Comparison of ENCODE assay signal across 9 cellular contexts in genomic region chr3:75294124-75294523, GRCh38.
DNase-seq lines count a peak whose midpoint lies in the region; ATAC-seq, FAIRE-seq and TF ChIP-seq lines count a peak whose summit lies in the region.
"Had no signal": no experiment of that assay in that cellular context is flagged by ENCODE, and none has a peak within 500 bp of the region (broad histone marks: within the 10 kb centered on the region; RNA-seq: fewer than 3 reads in every experiment).

No MANE protein-coding gene starts in this region.

- RAD21 ChIA-PET in GM12878 (lab: Charles Lee; ENCODE audit: unreplicated experiment) = no interaction called here

- H4K20me1 ChIP-seq in IMR-90 (ENCODE audit: insufficient read depth, low read length) (no peaks in the 10 kb centered on the region), GM12878 (ENCODE audit: control insufficient read depth, insufficient read depth) (no peaks in the 10 kb centered on the region)

- H3K9me3 Mint-ChIP-seq in activated T-cell treated with anti-CD3 and anti-CD28 coated beads, Interleukin-2, amount 50 U/mL, for 24 hours = peaks cover 3% of the 10 kb centered on the region

- H3K4me3 Mint-ChIP-seq in activated T-cell treated with anti-CD3 and anti-CD28 coated beads, Interleukin-2, amount 50 U/mL, for 24 hours = no peak overlapping the region

- H2BK5ac ChIP-seq in IMR-90 (ENCODE audit: low read depth, low read length, poor library complexity, severe bottlenecking) = no peak overlapping the region

- TF ChIP-seq EP300 in GM12878 (IDR thresholded peaks at IDR 0.05; ENCODE audit: borderline replicate concordance in 1 of 2, control insufficient read depth in 1 of 2, low read depth in 2 of 2, low read length in 2 of 2) = no peak

- H3K4me1 ChIP-seq in IMR-90 (ENCODE audit: control insufficient read depth, insufficient read depth, low read length) (no peaks in the 10 kb centered on the region), GM12878 (ENCODE audit: control insufficient read depth, insufficient read depth, low read length) (no peaks in the 10 kb centered on the region), testis (no peaks in the 10 kb centered on the region)
- H3K4me1 ChIP-seq: HAP-1 had no signal

- no peak overlapping the region for H3K27ac ChIP-seq in IMR-90 (ENCODE audit: insufficient read depth, low read length)
- H3K27ac ChIP-seq in GM12878 (ENCODE audit: control insufficient read depth, insufficient read depth) = no peak overlapping the region
- H3K27ac ChIP-seq in testis = no peak overlapping the region

- intact Hi-C loops in IMR-90 (cut with micrococcal nuclease) = loop anchor here (1.0 to 10.0 kb wide), 3 partner anchors 135 to 351 kb away; no protein-coding TSS in a partner anchor
- intact Hi-C loops in GM12878 (cut with micrococcal nuclease; ENCODE audit: unreplicated experiment) = loop anchor here (1.0 to 10.0 kb wide), 2 partner anchors 135 to 261 kb away; no protein-coding TSS in a partner anchor
- intact Hi-C loops in testis (cut with DNase I; ENCODE audit: low total_unique reads) = loop anchor here (10.0 kb wide), 1 partner anchor 121 kb away; no protein-coding TSS in a partner anchor

- ATAC-seq in GM18861 (IDR thresholded peaks at IDR 0.05; ENCODE audit: unreplicated experiment) = peak; percentile 51
- ATAC-seq in IMR-90 (ENCODE audit: low read depth) = peak; percentile 100
- ATAC-seq in GM12878 = peak; percentile 91
- ATAC-seq in HG02840 (IDR thresholded peaks at IDR 0.05; ENCODE audit: low FRiP score, unreplicated experiment) = no peak

- H3K4me1 Mint-ChIP-seq in activated T-cell treated with anti-CD3 and anti-CD28 coated beads, Interleukin-2, amount 50 U/mL, for 24 hours (ENCODE audit: low read depth) = no peaks in the 10 kb centered on the region

- H4K91ac ChIP-seq in IMR-90 (ENCODE audit: insufficient read depth, low read depth, low read length) = no peak overlapping the region

- CTCF ChIA-PET in IMR-90 (lab: Yijun Ruan, JAX) = interaction anchor here (1.2 kb wide), 1 partner anchor 10 kb away, joined by 3 read pairs; no protein-coding TSS in a partner anchor
- CTCF ChIA-PET in GM12878 (lab: Yijun Ruan, JAX) = interaction anchor here (0.9 to 1.2 kb wide), 2 partner anchors 61 to 69 kb away, joined by 3 read pairs; no protein-coding TSS in a partner anchor

- H3K4me2 ChIP-seq in IMR-90 (ENCODE audit: low read depth, low read length) = no peak overlapping the region
- no peak overlapping the region for H3K4me2 ChIP-seq in GM12878 (ENCODE audit: control insufficient read depth, insufficient read depth)

- H4K5ac ChIP-seq in IMR-90 (ENCODE audit: low read depth, low read length) = no peak overlapping the region

- peaks cover 7% of the 10 kb centered on the region for H3K27me3 Mint-ChIP-seq in activated T-cell treated with anti-CD3 and anti-CD28 coated beads, Interleukin-2, amount 50 U/mL, for 24 hours

- no peak overlapping the region for H3K27ac Mint-ChIP-seq in activated T-cell treated with anti-CD3 and anti-CD28 coated beads, Interleukin-2, amount 50 U/mL, for 24 hours

- H2AK5ac ChIP-seq in IMR-90 (ENCODE audit: low read depth, low read length) = no peak overlapping the region

- H3K9ac ChIP-seq in IMR-90 (ENCODE audit: low read depth, low read length) (no peak overlapping the region), GM12878 (ENCODE audit: control insufficient read depth, insufficient read depth, low read length) (no peak overlapping the region)

- peak; percentile 76 for TF ChIP-seq RAD21 in IMR-90 (IDR thresholded peaks at IDR 0.05; ENCODE audit: low read length)
- TF ChIP-seq RAD21 in GM12878 (IDR thresholded peaks at IDR 0.05; ENCODE audit: insufficient read depth, low read depth, low read length) = peak; percentile 48

- BruUV-seq in IMR-90 (replicated peaks; lab: Mats Ljungman, UMichigan) = no TSS peak
- BruUV-seq in GM12878 (replicated peaks; lab: Mats Ljungman, UMichigan) = no TSS peak

- no peak overlapping the region for H3K4ac ChIP-seq in IMR-90 (ENCODE audit: low read depth, low read length)

- H3K36me3 Mint-ChIP-seq in activated T-cell treated with anti-CD3 and anti-CD28 coated beads, Interleukin-2, amount 50 U/mL, for 24 hours (ENCODE audit: low read depth) = no peaks in the 10 kb centered on the region

- H3K79me2 ChIP-seq in GM12878 (ENCODE audit: control insufficient read depth, insufficient read depth, low read length) = no peaks in the 10 kb centered on the region

- H2BK20ac ChIP-seq in IMR-90 (ENCODE audit: low read depth, low read length) = no peak overlapping the region

- H2BK15ac ChIP-seq in IMR-90 (ENCODE audit: low read depth, low read length) = no peak overlapping the region

- H3K4me3 ChIP-seq in AG09309 (ENCODE audit: control insufficient read depth, low read depth, low read length) (no peak overlapping the region), IMR-90 (ENCODE audit: insufficient read depth, low read depth, low read length) (no peak overlapping the region), GM12878 (no peak overlapping the region), testis (no peak overlapping the region)
- H3K4me3 ChIP-seq: HAP-1 had no signal

- TF ChIP-seq CTCF in AG09309 (IDR thresholded peaks at IDR 0.05; ENCODE audit: control insufficient read depth, insufficient read depth, low read depth, low read length, missing control alignments) (peak; percentile 74), IMR-90 (conservative IDR thresholded peaks at IDR 0.05; ENCODE audit: low read depth, low read length) (peak; percentile 70), GM12878 (IDR thresholded peaks at IDR 0.05 in 2 of 3, conservative IDR thresholded peaks at IDR 0.05 in 1 of 3; ENCODE audit: control insufficient read depth in 2 of 3, extremely low read depth in 1 of 3, insufficient read depth in 1 of 3, low read depth in 3 of 3, low read length in 3 of 3) (peak; percentile 34 to 46 (median 45); a peak in 5 of 6 replicates), testis (IDR thresholded peaks at IDR 0.05) (peak; percentile 40 to 59 (median 50))

- peaks cover 3% of the 10 kb centered on the region; the same call in 1 of the 2 replicates for H3K27me3 ChIP-seq in IMR-90 (ENCODE audit: control insufficient read depth, insufficient read depth, low read length)
- H3K27me3 ChIP-seq in GM12878 (replicated peaks in 1 of 2; ENCODE audit: control insufficient read depth in 2 of 2, insufficient read depth in 2 of 2, low read length in 1 of 2) = no peaks in the 10 kb centered on the region
- no peaks in the 10 kb centered on the region for H3K27me3 ChIP-seq in testis

- no peaks in the 10 kb centered on the region for H3K9me1 ChIP-seq in IMR-90 (ENCODE audit: insufficient read depth, low read length)

- H3K18ac ChIP-seq in IMR-90 (ENCODE audit: low read depth, low read length) = no peak overlapping the region

- FAIRE-seq in GM12878 (lab: Jason Lieb, UNC) = no peak

- H2AFZ ChIP-seq in IMR-90 (replicated peaks; ENCODE audit: low read length, poor library complexity) (peak overlapping the region; percentile 63), GM12878 (ENCODE audit: control insufficient read depth, low read depth, low read length) (no peak overlapping the region)

- H3K79me1 ChIP-seq in IMR-90 (ENCODE audit: low read depth in 1 of 2, low read length in 2 of 2) = no peaks in the 10 kb centered on the region

- H3K36me3 ChIP-seq in IMR-90 (ENCODE audit: control insufficient read depth, insufficient read depth, low read length) = no peaks in the 10 kb centered on the region
- no peaks in the 10 kb centered on the region for H3K36me3 ChIP-seq in GM12878 (ENCODE audit: control insufficient read depth in 2 of 2, insufficient read depth in 2 of 2, low read length in 1 of 2)
- H3K36me3 ChIP-seq in testis (ENCODE audit: low read depth, missing control alignments) = no peaks in the 10 kb centered on the region
- H3K36me3 ChIP-seq: HAP-1 had no signal

- dilution Hi-C loops in IMR-90 (cut with HindIII; ENCODE audit: low sequenced_read_pairs, unreplicated experiment) = no loop called here

- H3K9me3 ChIP-seq in IMR-90 (ENCODE audit: control insufficient read depth, insufficient read depth, low read length) (no peaks in the 10 kb centered on the region; the same call in 1 of the 2 replicates), GM12878 (replicated peaks; ENCODE audit: control insufficient read depth, insufficient read depth, low read length) (no peaks in the 10 kb centered on the region), testis (no peaks in the 10 kb centered on the region)
- H3K9me3 ChIP-seq: HAP-1 had no signal

- H2AK9ac ChIP-seq in IMR-90 (replicated peaks; ENCODE audit: low read depth, low read length, poor library complexity) = no peak overlapping the region

- in situ Hi-C loops in IMR-90 (cut with MboI; ENCODE audit: low sequenced_read_pairs) = loop anchor here (10.0 to 25.0 kb wide), 2 partner anchors 131 to 293 kb away; no protein-coding TSS in a partner anchor
- in situ Hi-C loops in GM12878 (cut with MboI) = no loop called here

- POLR2A ChIA-PET in IMR-90 (lab: Charles Lee; ENCODE audit: unreplicated experiment) = no interaction called here
- POLR2A ChIA-PET in GM12878 (lab: Charles Lee) = no interaction called here

- no CpG with 5 or more reads among the region's 4 CpGs for WGBS in IMR-90 (ENCODE audit: extremely low coverage in 2 of 2, insufficient read length in 1 of 2), 2 experiments
- 4% methylated on average over 4 of the region's 4 CpGs for WGBS in GM12878 (ENCODE audit: insufficient coverage, insufficient replicate concordance, low lambda C conversion rate, missing lambda C conversion rate)
- 23 to 49% methylated on average over 3 to 4 of the region's 4 CpGs for WGBS in testis, 2 donors

- H3K23ac ChIP-seq in IMR-90 (ENCODE audit: low read depth, low read length) = no peak overlapping the region

- H2BK120ac ChIP-seq in IMR-90 (ENCODE audit: low read depth, low read length) = no peak overlapping the region

- SMC1A ChIA-PET in GM12878 (lab: Charles Lee; ENCODE audit: uncharacterized antibody, unreplicated experiment) = no interaction called here

- H3K14ac ChIP-seq in IMR-90 (replicated peaks; ENCODE audit: low read depth, low read length) = no peak overlapping the region

- H4K8ac ChIP-seq in IMR-90 (ENCODE audit: low read depth in 2 of 2, low read length in 2 of 2) = no peak overlapping the region

- TF ChIP-seq POLR2A in IMR-90 (IDR thresholded peaks at IDR 0.05; ENCODE audit: low read depth, low read length) (no peak), GM12878 (IDR thresholded peaks at IDR 0.05; ENCODE audit: low read depth, low read length) (no peak), testis (IDR thresholded peaks at IDR 0.05) (no peak)

- no peak overlapping the region for H3K56ac ChIP-seq in IMR-90 (ENCODE audit: extremely low read depth, insufficient read depth, low read length)

- DNase-seq in AG09309 (ENCODE audit: low read depth) (no peak), IMR-90 (peak; percentile 35), GM12878 (ENCODE audit: low read depth, low spot score) (no peak), inferior parietal cortex (ENCODE audit: extremely low spot score) (peak; percentile 20), testis (peak; percentile 35)
- no peak for DNase-seq in activated T-cell treated with anti-CD3 and anti-CD28 coated beads, Interleukin-2, amount 50 U/mL, for 24 hours

TF ChIP-seq in IMR-90, 13 proteins besides CTCF, POLR2A, EP300 and RAD21 (continues in another document):
- TF ChIP-seq NFE2L2 (IDR thresholded peaks at IDR 0.05; ENCODE audit: low read depth, low read length) (no peak), RCOR1 (IDR thresholded peaks at IDR 0.05; ENCODE audit: insufficient replicate concordance, low read length) (no peak)

TF ChIP-seq in GM12878, 131 proteins besides CTCF, POLR2A, EP300 and RAD21 (continues in another document):
- no peak for TF ChIP-seq IKZF1 (conservative IDR thresholded peaks at IDR 0.05)
- no peak for TF ChIP-seq POLR2AphosphoS5 (IDR thresholded peaks at IDR 0.05; ENCODE audit: low read length)

Comparison
In these comparisons a context has a peak if more than half of its experiments do, and no peak if none do; other contexts are left out.
1. DNase-seq: peak in IMR-90 (single experiment), inferior parietal cortex (single experiment) and testis (single experiment); none in AG09309 (single experiment), GM12878 (single experiment) and activated T-cell treated with anti-CD3 and anti-CD28 coated beads, Interleukin-2, amount 50 U/mL, for 24 hours (single experiment).
2. Peak in every context shown above with its lines, with median percentiles within 50 percentile points of each other: CTCF ChIP-seq.